In the genomic region with DNA sequence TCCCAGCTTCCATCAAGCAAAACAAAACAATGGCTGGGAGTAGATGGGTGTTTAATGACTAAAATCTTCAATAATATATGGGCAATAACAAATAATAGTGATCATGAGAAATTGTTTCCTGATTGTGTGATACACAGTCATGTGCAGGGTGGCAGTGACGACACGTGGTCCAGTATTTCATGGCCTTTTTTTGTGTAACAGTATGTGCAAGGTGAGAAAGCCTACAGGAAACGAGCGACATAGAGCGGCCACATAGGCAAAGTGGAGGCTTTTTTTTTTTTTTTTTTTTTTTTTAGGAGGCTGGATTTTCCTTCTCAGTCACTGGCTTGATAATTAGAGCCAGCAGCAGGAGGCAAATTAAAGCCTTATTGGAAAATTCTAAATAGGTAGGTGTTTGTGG, we compare ENCODE assay signal across 19 cellular contexts.
"Had no signal": no experiment of that assay in that cellular context is flagged by ENCODE, and none has a peak within 500 bp of the region (broad histone marks: within the 10 kb centered on the region; RNA-seq: fewer than 3 reads in every experiment).

No MANE protein-coding gene starts in this region.

- H3K36me3 ChIP-seq: esophagus muscularis mucosa, gastrocnemius medialis, heart right ventricle, left ventricle myocardium inferior, lower lobe of right lung, ovary, right atrium auricular region, tibial artery, upper lobe of left lung, vagina had no signal

- DNase-seq: effector memory CD4-positive, alpha-beta T cell; gastrocnemius medialis; heart right ventricle; hypothalamus; left ventricle myocardium inferior; lower lobe of right lung; midbrain; naive B cell; ovary; stimulated activated CD4-positive, alpha-beta T cell treated with anti-CD3 and anti-CD28 coated beads, Interleukin-4, amount 100 ng/mL, for 1 hour; tibial artery; upper lobe of left lung had no signal

- H3K27ac Mint-ChIP-seq: memory B cell; naive B cell; stimulated activated memory B cell treated with anti-CD40 and anti-IgM and Interleukin-4, amounts not matched to agents 10 μg/mL and 1 μg/mL and 100 μg/mL, for 72 hours; stimulated activated naive CD8-positive, alpha-beta T cell treated with anti-CD3 and anti-CD28 coated beads, Interleukin-15, Interleukin-2, amounts not matched to agents 100 ng/mL and 50 ng/mL, for 24 hours had no signal

- H3K27ac ChIP-seq: epithelial cell of prostate, esophagus muscularis mucosa, gastrocnemius medialis, heart right ventricle, left ventricle myocardium inferior, lower lobe of right lung, ovary, right atrium auricular region, tibial artery, upper lobe of left lung, vagina had no signal

- H3K9me3 ChIP-seq: esophagus muscularis mucosa, gastrocnemius medialis, heart right ventricle, left ventricle myocardium inferior, lower lobe of right lung, ovary, right atrium auricular region, tibial artery, upper lobe of left lung, vagina had no signal

- H3K27me3 ChIP-seq: gastrocnemius medialis, ovary, right atrium auricular region, tibial artery, upper lobe of left lung, vagina had no signal

- H3K4me1 Mint-ChIP-seq: memory B cell; naive B cell; stimulated activated memory B cell treated with anti-CD40 and anti-IgM and Interleukin-4, amounts not matched to agents 10 μg/mL and 1 μg/mL and 100 μg/mL, for 72 hours had no signal

- H3K36me3 Mint-ChIP-seq: memory B cell; naive B cell; stimulated activated memory B cell treated with anti-CD40 and anti-IgM and Interleukin-4, amounts not matched to agents 10 μg/mL and 1 μg/mL and 100 μg/mL, for 72 hours had no signal

- H3K4me3 Mint-ChIP-seq: memory B cell; naive B cell; stimulated activated memory B cell treated with anti-CD40 and anti-IgM and Interleukin-4, amounts not matched to agents 10 μg/mL and 1 μg/mL and 100 μg/mL, for 72 hours; stimulated activated naive CD8-positive, alpha-beta T cell treated with anti-CD3 and anti-CD28 coated beads, Interleukin-15, Interleukin-2, amounts not matched to agents 100 ng/mL and 50 ng/mL, for 24 hours had no signal

- H3K9me3 Mint-ChIP-seq: memory B cell; stimulated activated memory B cell treated with anti-CD40 and anti-IgM and Interleukin-4, amounts not matched to agents 10 μg/mL and 1 μg/mL and 100 μg/mL, for 72 hours; stimulated activated naive CD8-positive, alpha-beta T cell treated with anti-CD3 and anti-CD28 coated beads, Interleukin-15, Interleukin-2, amounts not matched to agents 100 ng/mL and 50 ng/mL, for 24 hours had no signal

- H3K4me3 ChIP-seq: esophagus muscularis mucosa, gastrocnemius medialis, heart right ventricle, left ventricle myocardium inferior, lower lobe of right lung, ovary, right atrium auricular region, tibial artery, upper lobe of left lung, vagina had no signal

- H3K27me3 Mint-ChIP-seq: memory B cell; naive B cell; stimulated activated memory B cell treated with anti-CD40 and anti-IgM and Interleukin-4, amounts not matched to agents 10 μg/mL and 1 μg/mL and 100 μg/mL, for 72 hours had no signal

- H3K4me1 ChIP-seq: esophagus muscularis mucosa, gastrocnemius medialis, heart right ventricle, left ventricle myocardium inferior, lower lobe of right lung, right atrium auricular region, tibial artery, upper lobe of left lung, vagina had no signal
